Comparison of ENCODE assay signal across 8 cellular contexts in genomic region chrX:9708923-9709553, GRCh38. TPM values are rescaled to one million over a fixed set of nuclear protein-coding genes. Genes with fewer than 3 reads are reported as not detected.
DNase-seq lines count a peak whose midpoint lies in the region; ATAC-seq and TF ChIP-seq lines count a peak whose summit lies in the region.

No MANE protein-coding gene starts in this region.

- H3K14ac ChIP-seq in IMR-90 (replicated peaks; ENCODE audit: low read depth, low read length) = no peak overlapping the region

- peak overlapping the region; percentile 83 for H3K27ac Mint-ChIP-seq in Calu3 (ENCODE audit: unreplicated experiment)
- H3K27ac Mint-ChIP-seq in neural crest cell (ENCODE audit: unreplicated experiment) = no peak overlapping the region

- CTCF ChIA-PET in Calu3 (lab: Charles Lee) (no interaction called here), IMR-90 (lab: Yijun Ruan, JAX) (interaction anchor here (0.7 kb wide), 1 partner anchor 347 kb away, joined by 4 read pairs; no protein-coding TSS in a partner anchor)

- no peak overlapping the region for H2BK5ac ChIP-seq in IMR-90 (ENCODE audit: low read depth, low read length, poor library complexity, severe bottlenecking)

- H2AK9ac ChIP-seq in IMR-90 (replicated peaks; ENCODE audit: low read depth, low read length, poor library complexity) = peak overlapping the region; percentile 65

- in situ Hi-C loops in IMR-90 (cut with MboI; ENCODE audit: low sequenced_read_pairs) = no loop called here

- H3K27me3 ChIP-seq in IMR-90 (ENCODE audit: control insufficient read depth, insufficient read depth, low read length) (no peaks in the 10 kb centered on the region), Peyer's patch (no peaks in the 10 kb centered on the region), stomach (no peaks in the 10 kb centered on the region)

- no peak overlapping the region for H3K4me2 ChIP-seq in IMR-90 (ENCODE audit: low read depth, low read length)

- no peak for TF ChIP-seq EP300 in stomach (IDR thresholded peaks at IDR 0.05)

- H4K20me1 ChIP-seq in IMR-90 (ENCODE audit: insufficient read depth, low read length) = no peaks in the 10 kb centered on the region

- no peak overlapping the region for H4K91ac ChIP-seq in IMR-90 (ENCODE audit: insufficient read depth, low read depth, low read length)

- TF ChIP-seq CTCF in Calu3 (IDR thresholded peaks at IDR 0.05; ENCODE audit: unreplicated experiment) = peak; percentile 78
- TF ChIP-seq CTCF in IMR-90 (conservative IDR thresholded peaks at IDR 0.05; ENCODE audit: low read depth, low read length) = peak; percentile 78
- TF ChIP-seq CTCF in Peyer's patch (IDR thresholded peaks at IDR 0.05) = peak; percentile 62 to 82 (median 70)
- TF ChIP-seq CTCF in fibroblast of mammary gland (conservative IDR thresholded peaks at IDR 0.05; ENCODE audit: control insufficient read depth, insufficient read depth, low read depth, low read length) = peak; percentile 72
- TF ChIP-seq CTCF in neural crest cell (conservative IDR thresholded peaks at IDR 0.05) = peak; percentile 84
- peak in 5 of 7 experiments; percentile 50 to 78 (median 65) for TF ChIP-seq CTCF in stomach (IDR thresholded peaks at IDR 0.05)

- no peak overlapping the region for H2BK120ac ChIP-seq in IMR-90 (ENCODE audit: low read depth, low read length)

- H2AFZ ChIP-seq in IMR-90 (replicated peaks; ENCODE audit: low read length, poor library complexity) = peak overlapping the region; percentile 32

- 0 out of 4 replicates have a peak overlapping the region, but pooled peaks of 1 of the 2 experiments have one; percentile 26 for H4K8ac ChIP-seq in IMR-90 (ENCODE audit: low read depth in 2 of 2, low read length in 2 of 2)

- no peak overlapping the region for H3K56ac ChIP-seq in IMR-90 (ENCODE audit: extremely low read depth, insufficient read depth, low read length)

- H3K36me3 Mint-ChIP-seq in Calu3 (ENCODE audit: insufficient read depth, unreplicated experiment) (peaks cover 28% of the 10 kb centered on the region), neural crest cell (ENCODE audit: low read depth) (peaks cover 25% of the 10 kb centered on the region)

- H3K9me3 ChIP-seq in IMR-90 (ENCODE audit: control insufficient read depth, insufficient read depth, low read length) (no peaks in the 10 kb centered on the region), Peyer's patch (no peaks in the 10 kb centered on the region), stomach (peaks cover 0 to 9% (median 4%) of the 10 kb centered on the region in 4 donors)

- no peaks in the 10 kb centered on the region for H3K9me1 ChIP-seq in IMR-90 (ENCODE audit: insufficient read depth, low read length)

- peak; percentile 84 for TF ChIP-seq RAD21 in IMR-90 (IDR thresholded peaks at IDR 0.05; ENCODE audit: low read length)

- H4K5ac ChIP-seq in IMR-90 (ENCODE audit: low read depth, low read length) = no peak overlapping the region

- H3K4ac ChIP-seq in IMR-90 (ENCODE audit: low read depth, low read length) = 0 out of 2 replicates have a peak overlapping the region, but pooled peaks have one; percentile 21

- no peak overlapping the region for H3K18ac ChIP-seq in IMR-90 (ENCODE audit: low read depth, low read length)

- peak overlapping the region; percentile 32 for H3K4me3 Mint-ChIP-seq in Calu3 (ENCODE audit: low read depth, unreplicated experiment)
- no peak overlapping the region for H3K4me3 Mint-ChIP-seq in neural crest cell

- ATAC-seq in GM21381 (IDR thresholded peaks at IDR 0.05; ENCODE audit: unreplicated experiment) (peak; percentile 86), IMR-90 (ENCODE audit: low read depth) (peak; percentile 91)

- H3K23ac ChIP-seq in IMR-90 (ENCODE audit: low read depth, low read length) = no peak overlapping the region

- H3K9ac ChIP-seq in IMR-90 (ENCODE audit: low read depth, low read length) = no peak overlapping the region

- DNase-seq in Calu3 (peak; percentile 74), IMR-90 (peak; percentile 55), Peyer's patch (peak; percentile 71 to 92 (median 77)), activated T-helper 1 cell treated with Interleukin-2 at 50 U/mL for 16 hours (ENCODE audit: low read depth) (peak; percentile 67), fibroblast of mammary gland (ENCODE audit: low read depth) (peak; percentile 58), neural crest cell (ENCODE audit: low read depth, low spot score) (peak; percentile 68), stomach (peak; percentile 79)

- BruUV-seq in Calu3 (replicated peaks; lab: Mats Ljungman, UMichigan) (no TSS peak), IMR-90 (replicated peaks; lab: Mats Ljungman, UMichigan) (no TSS peak)

- H3K4me1 Mint-ChIP-seq in Calu3 (ENCODE audit: low read depth, unreplicated experiment) = peaks cover 14% of the 10 kb centered on the region
- H3K4me1 Mint-ChIP-seq in neural crest cell = peaks cover 7% of the 10 kb centered on the region

- TF ChIP-seq POLR2A in IMR-90 (IDR thresholded peaks at IDR 0.05; ENCODE audit: low read depth, low read length) (no peak), Peyer's patch (IDR thresholded peaks at IDR 0.05) (no peak), stomach (IDR thresholded peaks at IDR 0.05) (no peak)

- H3K4me3 ChIP-seq in IMR-90 (ENCODE audit: insufficient read depth, low read depth, low read length) (no peak overlapping the region), Peyer's patch (no peak overlapping the region), fibroblast of mammary gland (ENCODE audit: control insufficient read depth, low read depth, low read length) (no peak overlapping the region), stomach (no peak overlapping the region)

- H3K4me1 ChIP-seq in IMR-90 (ENCODE audit: control insufficient read depth, insufficient read depth, low read length) (no peaks in the 10 kb centered on the region), Peyer's patch (no peaks in the 10 kb centered on the region), stomach (peaks cover 0 to 4% (median 0%) of the 10 kb centered on the region in 4 donors)

- H3K27ac ChIP-seq in IMR-90 (ENCODE audit: insufficient read depth, low read length) (no peak overlapping the region), Peyer's patch (no peak overlapping the region), stomach (no peak overlapping the region)

- dilution Hi-C loops in IMR-90 (cut with HindIII; ENCODE audit: low sequenced_read_pairs, unreplicated experiment) = no loop called here

- H3K9me3 Mint-ChIP-seq in Calu3 (ENCODE audit: low read depth, unreplicated experiment) (no peaks in the 10 kb centered on the region), neural crest cell (peaks cover under 1% of the 10 kb centered on the region)

- H3K27me3 Mint-ChIP-seq in Calu3 (ENCODE audit: unreplicated experiment) (no peaks in the 10 kb centered on the region), neural crest cell (ENCODE audit: low read depth) (no peaks in the 10 kb centered on the region)

- WGBS in IMR-90 (ENCODE audit: extremely low coverage in 2 of 2, insufficient read length in 1 of 2), 2 experiments = 26% methylated on average over 7 of the region's 17 CpGs; no CpG with 5 or more reads in 1 of the 2 experiments
- WGBS in stomach, 5 donors = 28 to 39% (median 33%) methylated on average over 16 to 17 of the region's 17 CpGs

- peak overlapping the region; percentile 54; the same call in 1 of the 2 replicates for H2AK5ac ChIP-seq in IMR-90 (ENCODE audit: low read depth, low read length)

- H2BK15ac ChIP-seq in IMR-90 (ENCODE audit: low read depth, low read length) = no peak overlapping the region

- no peak overlapping the region for H2BK20ac ChIP-seq in IMR-90 (ENCODE audit: low read depth, low read length)

- POLR2A ChIA-PET in IMR-90 (lab: Charles Lee; ENCODE audit: unreplicated experiment) = no interaction called here

- peaks cover 0 to 5% of the 10 kb centered on the region in 2 experiments; a peak in 1 of 4 replicates for H3K79me1 ChIP-seq in IMR-90 (ENCODE audit: low read depth in 1 of 2, low read length in 2 of 2)

- intact Hi-C loops in Calu3 (cut with micrococcal nuclease; ENCODE audit: unreplicated experiment) = loop anchor here (1.0 to 5.0 kb wide), 3 partner anchors 247 to 892 kb away; no protein-coding TSS in a partner anchor
- intact Hi-C loops in IMR-90 (cut with micrococcal nuclease) = loop anchor here (1.0 to 10.0 kb wide), 5 partner anchors 246 to 964 kb away; no protein-coding TSS in a partner anchor
- intact Hi-C loops in stomach (cut with DNase I; ENCODE audit: low total_unique reads) = no loop called here

- H3K36me3 ChIP-seq in IMR-90 (ENCODE audit: control insufficient read depth, insufficient read depth, low read length) (peaks cover 29% of the 10 kb centered on the region), Peyer's patch (peaks cover 0 to 19% (median 0%) of the 10 kb centered on the region in 3 donors), stomach (peaks cover 0 to 65% (median 57%) of the 10 kb centered on the region in 4 donors)

TF ChIP-seq in IMR-90, 13 proteins besides CTCF, POLR2A, EP300 and RAD21:
- TF ChIP-seq MAFK (IDR thresholded peaks at IDR 0.05; ENCODE audit: low read depth, low read length) (no peak), SMC3 (IDR thresholded peaks at IDR 0.05; ENCODE audit: low read depth, low read length) (peak; percentile 74)

RNA-seq across cellular contexts. Expression of gene GPR143, which starts 56.6 kb away (rescaled TPM):
- 8.3 and 8.8 TPM in 2 replicates for total RNA-seq in Calu3 (2022)
- not detected in 2 replicates for total RNA-seq in IMR-90 (2012; rRNA removed)
- polyA plus RNA-seq in IMR-90 (2012; rRNA removed) = 0.07 and 0.10 TPM in 2 replicates
- 0.15 TPM in 1 of 2 replicates, not detected in the other for polyA plus RNA-seq in IMR-90 (2012; cell fraction: cytosol; rRNA removed)
- polyA plus RNA-seq in IMR-90 (2012; cell fraction: nucleus; rRNA removed; ENCODE audit: low replicate concordance) = 0.03 TPM in 1 of 2 replicates, not detected in the other
- total RNA-seq in Peyer's patch = not detected
- total RNA-seq in neural crest cell = 2.4 and 2.7 TPM in 2 replicates
- total RNA-seq in stomach = 1 to 10 TPM in 1 of 5 donors, not detected in 4; 1.5 TPM
- 1 to 10 TPM in 1 of 3 donors, under 1 TPM in 2; 0.46 to 2.3 (median 0.93) TPM for polyA plus RNA-seq in stomach
